Comparison of ENCODE assay signal across 1 cellular context in the genomic region with DNA sequence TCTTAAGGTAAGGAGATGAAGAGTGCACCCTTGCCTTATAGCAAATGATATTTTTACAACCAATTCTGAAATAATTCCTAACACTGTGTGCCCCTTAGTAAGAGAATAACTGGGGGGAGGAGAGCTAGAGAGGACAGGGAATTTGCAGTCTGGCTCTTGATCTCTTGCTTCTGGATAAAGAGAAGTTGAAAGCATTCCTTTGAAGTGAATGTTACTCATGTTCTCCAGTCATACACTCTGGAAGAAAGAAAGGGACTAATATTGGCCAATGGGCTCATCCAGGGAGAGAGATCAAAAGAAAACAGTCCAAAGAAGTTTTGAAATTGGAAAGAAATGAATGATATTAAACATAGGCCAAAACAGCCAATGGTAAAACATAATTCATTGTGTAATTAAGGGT.
TF ChIP-seq lines count a peak whose summit lies in the region.

No MANE protein-coding gene starts in this region.

TF ChIP-seq in GM23338, 12 proteins besides CTCF, POLR2A, EP300 and RAD21 (continued from another document):
- TF ChIP-seq, protein P1, sequence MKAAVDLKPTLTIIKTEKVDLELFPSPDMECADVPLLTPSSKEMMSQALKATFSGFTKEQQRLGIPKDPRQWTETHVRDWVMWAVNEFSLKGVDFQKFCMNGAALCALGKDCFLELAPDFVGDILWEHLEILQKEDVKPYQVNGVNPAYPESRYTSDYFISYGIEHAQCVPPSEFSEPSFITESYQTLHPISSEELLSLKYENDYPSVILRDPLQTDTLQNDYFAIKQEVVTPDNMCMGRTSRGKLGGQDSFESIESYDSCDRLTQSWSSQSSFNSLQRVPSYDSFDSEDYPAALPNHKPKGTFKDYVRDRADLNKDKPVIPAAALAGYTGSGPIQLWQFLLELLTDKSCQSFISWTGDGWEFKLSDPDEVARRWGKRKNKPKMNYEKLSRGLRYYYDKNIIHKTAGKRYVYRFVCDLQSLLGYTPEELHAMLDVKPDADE (IDR thresholded peaks at IDR 0.05) = no peak
- no peak for TF ChIP-seq ZNF462 (CRISPR knock-in tag; IDR thresholded peaks at IDR 0.05)
- no peak for TF ChIP-seq JUNB (IDR thresholded peaks at IDR 0.05; ENCODE audit: unreplicated experiment)
- no peak for TF ChIP-seq CREB1 (CRISPR knock-in tag; IDR thresholded peaks at IDR 0.05; ENCODE audit: low read depth)
- TF ChIP-seq STAT1 (IDR thresholded peaks at IDR 0.05; ENCODE audit: unreplicated experiment) = no peak
- no peak for TF ChIP-seq ZNF331 (CRISPR knock-in tag; IDR thresholded peaks at IDR 0.05; ENCODE audit: low read depth)
